Comparison of ENCODE assay signal across 1 cellular context in genomic region chr6:151412905-151413304, GRCh38.
A peak's percentile ranks its signal among the peaks of the same experiment; 100 is the strongest.
TF ChIP-seq lines count a peak whose summit lies in the region.

No MANE protein-coding gene starts in this region.

TF ChIP-seq in K562, 482 proteins besides CTCF, POLR2A, EP300 and RAD21:
- TF ChIP-seq POLR2AphosphoS2 (IDR thresholded peaks at IDR 0.05; ENCODE audit: low read length) (peak; percentile 27; the same call in 1 of the 2 replicates), SFPQ (IDR thresholded peaks at IDR 0.05; ENCODE audit: low read depth, low read length) (no peak), HBP1 (CRISPR knock-in tag; IDR thresholded peaks at IDR 0.05) (no peak), HMBOX1 (IDR thresholded peaks at IDR 0.05) (no peak), PML (IDR thresholded peaks at IDR 0.05; ENCODE audit: low read length) (no peak)
TF ChIP-seq in K562: peak in this region for 1.
